Comparison of ENCODE assay signal across 1 cellular context in the genomic region with DNA sequence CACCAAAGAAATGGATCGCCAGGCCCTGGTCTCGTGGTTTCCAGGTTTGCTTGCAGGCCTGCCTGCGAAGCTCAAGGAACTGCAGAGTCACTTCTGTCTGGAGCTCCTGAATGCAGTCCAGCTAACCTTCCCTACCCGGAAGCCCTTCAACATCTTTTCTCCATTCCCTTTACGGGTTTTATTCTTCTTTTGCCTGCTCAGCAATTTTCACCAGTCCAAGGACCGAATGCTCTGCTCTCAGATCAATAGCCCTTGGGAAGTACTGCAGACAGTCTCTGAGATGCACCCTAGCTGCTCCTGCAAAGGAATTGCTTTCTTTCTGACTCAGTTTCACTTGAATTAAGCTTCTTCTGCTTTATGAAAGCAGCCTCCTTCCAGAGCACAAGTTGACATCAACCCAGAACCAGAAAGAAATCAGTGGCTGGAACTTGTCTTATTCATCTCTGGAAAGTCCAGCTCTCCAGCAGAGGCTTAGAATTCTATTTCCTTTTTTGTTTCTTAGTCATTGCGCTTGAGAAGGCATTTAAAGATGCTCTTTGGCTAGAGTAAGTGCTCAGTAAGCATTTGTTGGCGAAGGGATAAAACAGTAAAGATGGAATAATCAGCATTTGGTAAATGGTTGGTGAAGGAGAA.
TF ChIP-seq lines count a peak whose summit lies in the region.

No MANE protein-coding gene starts in this region.

TF ChIP-seq in GM12878, 131 proteins besides CTCF, POLR2A, EP300 and RAD21:
- TF ChIP-seq, protein P1, sequence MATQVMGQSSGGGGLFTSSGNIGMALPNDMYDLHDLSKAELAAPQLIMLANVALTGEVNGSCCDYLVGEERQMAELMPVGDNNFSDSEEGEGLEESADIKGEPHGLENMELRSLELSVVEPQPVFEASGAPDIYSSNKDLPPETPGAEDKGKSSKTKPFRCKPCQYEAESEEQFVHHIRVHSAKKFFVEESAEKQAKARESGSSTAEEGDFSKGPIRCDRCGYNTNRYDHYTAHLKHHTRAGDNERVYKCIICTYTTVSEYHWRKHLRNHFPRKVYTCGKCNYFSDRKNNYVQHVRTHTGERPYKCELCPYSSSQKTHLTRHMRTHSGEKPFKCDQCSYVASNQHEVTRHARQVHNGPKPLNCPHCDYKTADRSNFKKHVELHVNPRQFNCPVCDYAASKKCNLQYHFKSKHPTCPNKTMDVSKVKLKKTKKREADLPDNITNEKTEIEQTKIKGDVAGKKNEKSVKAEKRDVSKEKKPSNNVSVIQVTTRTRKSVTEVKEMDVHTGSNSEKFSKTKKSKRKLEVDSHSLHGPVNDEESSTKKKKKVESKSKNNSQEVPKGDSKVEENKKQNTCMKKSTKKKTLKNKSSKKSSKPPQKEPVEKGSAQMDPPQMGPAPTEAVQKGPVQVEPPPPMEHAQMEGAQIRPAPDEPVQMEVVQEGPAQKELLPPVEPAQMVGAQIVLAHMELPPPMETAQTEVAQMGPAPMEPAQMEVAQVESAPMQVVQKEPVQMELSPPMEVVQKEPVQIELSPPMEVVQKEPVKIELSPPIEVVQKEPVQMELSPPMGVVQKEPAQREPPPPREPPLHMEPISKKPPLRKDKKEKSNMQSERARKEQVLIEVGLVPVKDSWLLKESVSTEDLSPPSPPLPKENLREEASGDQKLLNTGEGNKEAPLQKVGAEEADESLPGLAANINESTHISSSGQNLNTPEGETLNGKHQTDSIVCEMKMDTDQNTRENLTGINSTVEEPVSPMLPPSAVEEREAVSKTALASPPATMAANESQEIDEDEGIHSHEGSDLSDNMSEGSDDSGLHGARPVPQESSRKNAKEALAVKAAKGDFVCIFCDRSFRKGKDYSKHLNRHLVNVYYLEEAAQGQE (IDR thresholded peaks at IDR 0.05; ENCODE audit: low read depth, low read length): no peak
- TF ChIP-seq, protein P2, sequence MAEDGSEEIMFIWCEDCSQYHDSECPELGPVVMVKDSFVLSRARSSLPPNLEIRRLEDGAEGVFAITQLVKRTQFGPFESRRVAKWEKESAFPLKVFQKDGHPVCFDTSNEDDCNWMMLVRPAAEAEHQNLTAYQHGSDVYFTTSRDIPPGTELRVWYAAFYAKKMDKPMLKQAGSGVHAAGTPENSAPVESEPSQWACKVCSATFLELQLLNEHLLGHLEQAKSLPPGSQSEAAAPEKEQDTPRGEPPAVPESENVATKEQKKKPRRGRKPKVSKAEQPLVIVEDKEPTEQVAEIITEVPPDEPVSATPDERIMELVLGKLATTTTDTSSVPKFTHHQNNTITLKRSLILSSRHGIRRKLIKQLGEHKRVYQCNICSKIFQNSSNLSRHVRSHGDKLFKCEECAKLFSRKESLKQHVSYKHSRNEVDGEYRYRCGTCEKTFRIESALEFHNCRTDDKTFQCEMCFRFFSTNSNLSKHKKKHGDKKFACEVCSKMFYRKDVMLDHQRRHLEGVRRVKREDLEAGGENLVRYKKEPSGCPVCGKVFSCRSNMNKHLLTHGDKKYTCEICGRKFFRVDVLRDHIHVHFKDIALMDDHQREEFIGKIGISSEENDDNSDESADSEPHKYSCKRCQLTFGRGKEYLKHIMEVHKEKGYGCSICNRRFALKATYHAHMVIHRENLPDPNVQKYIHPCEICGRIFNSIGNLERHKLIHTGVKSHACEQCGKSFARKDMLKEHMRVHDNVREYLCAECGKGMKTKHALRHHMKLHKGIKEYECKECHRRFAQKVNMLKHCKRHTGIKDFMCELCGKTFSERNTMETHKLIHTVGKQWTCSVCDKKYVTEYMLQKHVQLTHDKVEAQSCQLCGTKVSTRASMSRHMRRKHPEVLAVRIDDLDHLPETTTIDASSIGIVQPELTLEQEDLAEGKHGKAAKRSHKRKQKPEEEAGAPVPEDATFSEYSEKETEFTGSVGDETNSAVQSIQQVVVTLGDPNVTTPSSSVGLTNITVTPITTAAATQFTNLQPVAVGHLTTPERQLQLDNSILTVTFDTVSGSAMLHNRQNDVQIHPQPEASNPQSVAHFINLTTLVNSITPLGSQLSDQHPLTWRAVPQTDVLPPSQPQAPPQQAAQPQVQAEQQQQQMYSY (CRISPR knock-in tag; IDR thresholded peaks at IDR 0.05): no peak
- TF ChIP-seq KLF5 (IDR thresholded peaks at IDR 0.05; ENCODE audit: partially characterized antibody) (no peak), MYB (IDR thresholded peaks at IDR 0.05; ENCODE audit: borderline replicate concordance, low read depth, low read length) (no peak), WRNIP1 (IDR thresholded peaks at IDR 0.05; ENCODE audit: borderline replicate concordance, low read depth, low read length) (no peak), ASH2L (IDR thresholded peaks at IDR 0.05; ENCODE audit: borderline replicate concordance, low read depth) (no peak), ZNF217 (IDR thresholded peaks at IDR 0.05) (no peak), NR2C2 (IDR thresholded peaks at IDR 0.05; ENCODE audit: borderline replicate concordance, control insufficient read depth, insufficient read length, low read depth) (no peak), JUNB (IDR thresholded peaks at IDR 0.05) (peak; percentile 24; the same call in 1 of the 2 replicates)
